In genomic region chr16:89949121-89949742, GRCh38 we compare ENCODE assay signal across 2 cellular contexts.
TF ChIP-seq lines count a peak whose summit lies in the region.

No MANE protein-coding gene starts in this region.

TF ChIP-seq in SK-N-SH, 30 proteins besides CTCF, POLR2A, EP300 and RAD21 (continued from another document):
- TF ChIP-seq ZBTB33 (IDR thresholded peaks at IDR 0.05; ENCODE audit: borderline replicate concordance, low read depth) = no peak
- no peak for TF ChIP-seq GATA2 (CRISPR knock-in tag; IDR thresholded peaks at IDR 0.05)
- no peak for TF ChIP-seq USF1 (IDR thresholded peaks at IDR 0.05; ENCODE audit: borderline replicate concordance, low read depth)
- no peak for TF ChIP-seq NFIC (IDR thresholded peaks at IDR 0.05; ENCODE audit: borderline replicate concordance)
- TF ChIP-seq GABPA (IDR thresholded peaks at IDR 0.05; ENCODE audit: low read depth) = no peak
- no peak for TF ChIP-seq RCOR1 (IDR thresholded peaks at IDR 0.05; ENCODE audit: low read length)
- TF ChIP-seq RFX5 (IDR thresholded peaks at IDR 0.05; ENCODE audit: low read length) = no peak

TF ChIP-seq in SK-N-SH treated with all-trans-retinoic acid at 6 μM for 48 hours, 23 proteins besides CTCF, POLR2A, EP300 and RAD21 (continued from another document):
- no peak for TF ChIP-seq TCF4 (CRISPR knock-in tag; IDR thresholded peaks at IDR 0.05; ENCODE audit: borderline replicate concordance)
- no peak for TF ChIP-seq BACH2 (CRISPR knock-in tag; IDR thresholded peaks at IDR 0.05; ENCODE audit: borderline replicate concordance)
- TF ChIP-seq ZNF8 (CRISPR knock-in tag; IDR thresholded peaks at IDR 0.05) = no peak
- TF ChIP-seq ISL1 (CRISPR knock-in tag; IDR thresholded peaks at IDR 0.05) = no peak
- TF ChIP-seq ZFP3 (CRISPR knock-in tag; IDR thresholded peaks at IDR 0.05) = no peak
- TF ChIP-seq GLIS3 (CRISPR knock-in tag; IDR thresholded peaks at IDR 0.05) = no peak
- TF ChIP-seq ARNTL (CRISPR knock-in tag; IDR thresholded peaks at IDR 0.05; ENCODE audit: borderline replicate concordance, low read depth) = no peak
- no peak for TF ChIP-seq TOX (CRISPR knock-in tag; IDR thresholded peaks at IDR 0.05; ENCODE audit: borderline replicate concordance)
- TF ChIP-seq PPARA (CRISPR knock-in tag; IDR thresholded peaks at IDR 0.05; ENCODE audit: borderline replicate concordance) = no peak
